ENCODE assay signal across 14 cellular contexts in the genomic region with DNA sequence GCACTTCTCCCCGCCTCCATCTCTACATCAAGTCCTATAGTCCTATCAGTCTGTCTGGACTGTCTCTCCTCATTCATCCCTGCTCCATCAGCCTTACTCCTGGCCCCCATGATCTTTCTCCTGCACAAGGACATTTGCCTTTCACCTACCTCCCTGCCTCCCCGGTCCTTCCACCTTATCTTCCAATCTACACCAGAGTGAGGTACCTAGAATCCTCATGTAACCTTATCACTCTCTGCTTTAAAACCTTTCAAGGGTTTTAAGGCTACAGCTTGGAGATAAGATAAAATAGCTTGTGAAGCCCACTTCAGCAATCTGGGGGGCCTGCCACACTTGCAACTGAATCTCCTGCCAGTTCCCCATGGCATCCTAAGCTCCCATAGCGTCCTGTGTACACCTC. TPM values are rescaled to one million over a fixed set of nuclear protein-coding genes. Genes with fewer than 3 reads are reported as not detected.
DNase-seq lines count a peak whose midpoint lies in the region; ATAC-seq and TF ChIP-seq lines count a peak whose summit lies in the region.
"Had no signal": no experiment of that assay in that cellular context is flagged by ENCODE, and none has a peak within 500 bp of the region (broad histone marks: within the 10 kb centered on the region; RNA-seq: fewer than 3 reads in every experiment).

No MANE protein-coding gene starts in this region.

- peaks cover 86% of the 10 kb centered on the region for H3K4me1 Mint-ChIP-seq in activated CD4-positive, alpha-beta T cell treated with anti-CD3 and anti-CD28 coated beads for 36 hours
- H3K4me1 Mint-ChIP-seq in WTC11 (peaks cover 86% of the 10 kb centered on the region), immature natural killer cell (peaks cover 98 to 99% of the 10 kb centered on the region in 2 donors)

- H3K27ac ChIP-seq in smooth muscle cell (ENCODE audit: low read depth): peak overlapping the region; percentile 10

- H3K36me3 ChIP-seq in smooth muscle cell (ENCODE audit: low read depth): no peaks in the 10 kb centered on the region

- no peak for DNase-seq in activated CD4-positive, alpha-beta T cell treated with anti-CD3 and anti-CD28 coated beads for 36 hours
- no peak for DNase-seq in activated CD4-positive, alpha-beta T cell treated with anti-CD3 and anti-CD28 coated beads, Interleukin-2, amount 50 U/mL, for 48 hours
- DNase-seq in WTC11 (ENCODE audit: low spot score) (no peak), immature natural killer cell (no peak), smooth muscle cell (lab: John Stamatoyannopoulos, UW; ENCODE audit: unreplicated experiment) (no peak), DMS153 treated with DMSO at 0.1 percent for 48 hours (lab: John Stamatoyannopoulos, UW; ENCODE audit: unreplicated experiment) (no peak)
- DNase-seq in activated naive CD4-positive, alpha-beta T cell treated with anti-CD3 and anti-CD28 coated beads, Interleukin-2, amount 50 U/mL, for 72 hours (ENCODE audit: low spot score in 2 of 2): no peak
- DNase-seq: activated CD4-positive, alpha-beta T cell treated with anti-CD3 and anti-CD28 coated beads for 1 hour; activated effector memory CD4-positive, alpha-beta T cell treated with Interleukin-2 at 50 U/mL for 16 hours; caudate nucleus; erythroblast; NCI-H187 had no signal

- ATAC-seq in activated CD4-positive, alpha-beta T cell treated with anti-CD3 and anti-CD28 coated beads for 36 hours: no peak
- ATAC-seq in WTC11 (no peak), HG02798 (IDR thresholded peaks at IDR 0.05; ENCODE audit: poor library complexity, unreplicated experiment) (no peak)
- ATAC-seq in activated naive CD4-positive, alpha-beta T cell treated with anti-CD3 and anti-CD28 coated beads, Interleukin-2, amount 50 U/mL, for 72 hours: no peak

- H3K4me2 ChIP-seq in smooth muscle cell: no peak overlapping the region

- peaks cover 87% of the 10 kb centered on the region for H3K79me2 ChIP-seq in smooth muscle cell (ENCODE audit: low read depth)

- H4K20me1 ChIP-seq in smooth muscle cell (ENCODE audit: low read depth): peaks cover 83% of the 10 kb centered on the region

- CTCF ChIA-PET in activated CD4-positive, alpha-beta T cell treated with anti-CD3 and anti-CD28 coated beads for 36 hours (lab: Charles Lee): interaction anchor here (0.6 to 1.1 kb wide), 4 partner anchors 11 to 262 kb away, joined by 3 to 4 read pairs (median 4); no protein-coding TSS in a partner anchor
- CTCF ChIA-PET in WTC11 (lab: Charles Lee): no interaction called here

- H3K9me3 Mint-ChIP-seq in activated CD4-positive, alpha-beta T cell treated with anti-CD3 and anti-CD28 coated beads for 36 hours (ENCODE audit: low read depth): peaks cover 2% of the 10 kb centered on the region
- H3K9me3 Mint-ChIP-seq in WTC11: no peaks in the 10 kb centered on the region
- no peaks in the 10 kb centered on the region for H3K9me3 Mint-ChIP-seq in immature natural killer cell
- H3K9me3 Mint-ChIP-seq in activated naive CD4-positive, alpha-beta T cell treated with anti-CD3 and anti-CD28 coated beads, Interleukin-2, amount 50 U/mL, for 72 hours: peaks cover 4 to 7% of the 10 kb centered on the region in 2 donors

- no peaks in the 10 kb centered on the region for H3K9me3 ChIP-seq in smooth muscle cell (replicated peaks; ENCODE audit: low read depth)
- H3K9me3 ChIP-seq: tibial nerve had no signal

- H3K27me3 ChIP-seq in smooth muscle cell (ENCODE audit: low read depth): no peaks in the 10 kb centered on the region
- H3K27me3 ChIP-seq: tibial nerve had no signal

- peak overlapping the region; percentile 35 for H3K27ac Mint-ChIP-seq in activated CD4-positive, alpha-beta T cell treated with anti-CD3 and anti-CD28 coated beads for 36 hours
- H3K27ac Mint-ChIP-seq in WTC11 (no peak overlapping the region), immature natural killer cell (peak overlapping the region; percentile 82 to 91 (median 87))
- H3K27ac Mint-ChIP-seq in activated naive CD4-positive, alpha-beta T cell treated with anti-CD3 and anti-CD28 coated beads, Interleukin-2, amount 50 U/mL, for 72 hours: peak overlapping the region in 1 of 2 donors; percentile 26

- no peak overlapping the region for H3K9ac ChIP-seq in smooth muscle cell (ENCODE audit: low read depth)

- WGBS in smooth muscle cell (ENCODE audit: low lambda C conversion rate): 67% methylated on average over 3 of the region's 3 CpGs

- peaks cover 36% of the 10 kb centered on the region for H3K4me1 ChIP-seq in smooth muscle cell (ENCODE audit: low read depth)

- POLR2A ChIA-PET in activated CD4-positive, alpha-beta T cell treated with anti-CD3 and anti-CD28 coated beads for 36 hours (lab: Charles Lee): no interaction called here
- POLR2A ChIA-PET in WTC11 (lab: Charles Lee): no interaction called here

- TF ChIP-seq CTCF in WTC11 (IDR thresholded peaks at IDR 0.05): no peak
- no peak for TF ChIP-seq CTCF in smooth muscle cell (IDR thresholded peaks at IDR 0.05; ENCODE audit: borderline replicate concordance, insufficient read depth, poor library complexity, severe bottlenecking)

- no peak overlapping the region for H2AFZ ChIP-seq in smooth muscle cell (ENCODE audit: low read depth)

- H3K4me3 Mint-ChIP-seq in activated CD4-positive, alpha-beta T cell treated with anti-CD3 and anti-CD28 coated beads for 36 hours: no peak overlapping the region
- H3K4me3 Mint-ChIP-seq in WTC11: peak overlapping the region; percentile 2
- H3K4me3 Mint-ChIP-seq in immature natural killer cell: peak overlapping the region in 4 of 5 donors; percentile 7 to 52 (median 42)

- no peak overlapping the region for H3K4me3 ChIP-seq in smooth muscle cell
- H3K4me3 ChIP-seq: tibial nerve had no signal

- H3F3A ChIP-seq in smooth muscle cell (ENCODE audit: low read depth): no peaks in the 10 kb centered on the region

- H3K36me3 Mint-ChIP-seq in activated CD4-positive, alpha-beta T cell treated with anti-CD3 and anti-CD28 coated beads for 36 hours (ENCODE audit: low read depth): peaks cover 29% of the 10 kb centered on the region
- H3K36me3 Mint-ChIP-seq in WTC11: peaks cover 7% of the 10 kb centered on the region
- peaks cover 3 to 24% (median 4%) of the 10 kb centered on the region in 3 donors for H3K36me3 Mint-ChIP-seq in immature natural killer cell
- H3K36me3 Mint-ChIP-seq in activated naive CD4-positive, alpha-beta T cell treated with anti-CD3 and anti-CD28 coated beads, Interleukin-2, amount 50 U/mL, for 72 hours: peaks cover 7 to 26% of the 10 kb centered on the region in 2 donors

- intact Hi-C loops in activated CD4-positive, alpha-beta T cell treated with anti-CD3 and anti-CD28 coated beads for 36 hours (cut with DNase I, micrococcal nuclease): no loop called here

- H3K27me3 Mint-ChIP-seq in activated CD4-positive, alpha-beta T cell treated with anti-CD3 and anti-CD28 coated beads for 36 hours: no peaks in the 10 kb centered on the region
- H3K27me3 Mint-ChIP-seq in WTC11 (ENCODE audit: low read depth): peaks cover 41% of the 10 kb centered on the region
- H3K27me3 Mint-ChIP-seq in immature natural killer cell (ENCODE audit: low read depth in 3 of 3): no peaks in the 10 kb centered on the region

TF ChIP-seq in WTC11, 78 proteins besides CTCF, POLR2A, EP300 and RAD21:
- TF ChIP-seq ZNF317 (CRISPR knock-in tag; IDR thresholded peaks at IDR 0.05; ENCODE audit: borderline replicate concordance, low read depth) (peak; percentile 61; the same call in 1 of the 2 replicates), NFYB (CRISPR knock-in tag; conservative IDR thresholded peaks at IDR 0.05; ENCODE audit: low read depth) (no peak)
TF ChIP-seq in WTC11: peak in this region for 1.

RNA-seq across cellular contexts. Expression of gene CDC42EP3, which starts 12.8 kb away (rescaled TPM):
- total RNA-seq in activated CD4-positive, alpha-beta T cell treated with anti-CD3 and anti-CD28 coated beads for 36 hours: 10 to 100 TPM; 16.4 to 25.2 TPM
- 21.2 to 31.5 TPM (median 21.8 TPM) in 3 replicates for total RNA-seq in WTC11 (2021)
- polyA plus RNA-seq in immature natural killer cell: 100 to 1,000 TPM in 1 of 3 donors, 10 to 100 TPM in 2; 80.7 to 170 (median 81.3) TPM
- 45.0 and 51.1 TPM in 2 replicates for total RNA-seq in smooth muscle cell
- polyA plus RNA-seq in smooth muscle cell: 40.0 and 71.3 TPM in 2 replicates
- 10 to 100 TPM; 11.1 to 12.5 TPM for total RNA-seq in activated naive CD4-positive, alpha-beta T cell treated with anti-CD3 and anti-CD28 coated beads, Interleukin-2, amount 50 U/mL, for 72 hours
